8 cellular contexts compared by ENCODE assay signal in genomic region chr15:43253431-43254403, GRCh38. TPM values are rescaled to one million over a fixed set of nuclear protein-coding genes. Genes with fewer than 3 reads are reported as not detected.
A peak's percentile ranks its signal among the peaks of the same experiment; 100 is the strongest.
DNase-seq lines count a peak whose midpoint lies in the region; ATAC-seq and TF ChIP-seq lines count a peak whose summit lies in the region.

No MANE protein-coding gene starts in this region.

- H3K79me2 ChIP-seq in KMS-11 (ENCODE audit: insufficient read depth, low read depth) (no peaks in the 10 kb centered on the region), hepatocyte (no peaks in the 10 kb centered on the region)

- H3K27ac Mint-ChIP-seq in chondrocyte (ENCODE audit: unreplicated experiment), result peak overlapping the region; percentile 35

- no peak overlapping the region for H3K4me3 Mint-ChIP-seq in chondrocyte (ENCODE audit: unreplicated experiment)

- H3K9ac ChIP-seq in BLaER1, result no peak overlapping the region
- 0 out of 2 replicates have a peak overlapping the region, but pooled peaks have one; percentile 1 for H3K9ac ChIP-seq in KMS-11

- 39 to 56% (median 42%) methylated on average over 15 of the region's 15 CpGs for WGBS in spleen, 5 donors
- WGBS in hepatocyte (ENCODE audit: low lambda C conversion rate, missing lambda C conversion rate), result 75% methylated on average over 15 of the region's 15 CpGs

- intact Hi-C loops in spleen (cut with DNase I; ENCODE audit: low total_unique reads), result no loop called here

- H3K9me2 ChIP-seq in hepatocyte (replicated peaks; ENCODE audit: insufficient read depth), result no peaks in the 10 kb centered on the region

- peaks cover 32% of the 10 kb centered on the region for H3K4me1 Mint-ChIP-seq in chondrocyte (ENCODE audit: low read depth)

- H3K4me1 ChIP-seq in BLaER1 (peaks cover 31% of the 10 kb centered on the region), KMS-11 (ENCODE audit: low read depth, poor library complexity, severe bottlenecking) (peaks cover 32% of the 10 kb centered on the region), spleen (peaks cover 3 to 28% (median 15%) of the 10 kb centered on the region in 6 donors), hepatocyte (ENCODE audit: insufficient read depth) (no peaks in the 10 kb centered on the region)

- H3K27ac ChIP-seq in BLaER1 (no peak overlapping the region), KMS-11 (peak overlapping the region; percentile 24; the same call in 1 of the 2 replicates), spleen (no peak overlapping the region), hepatocyte (no peak overlapping the region)

- H3K36me3 ChIP-seq in BLaER1, result no peaks in the 10 kb centered on the region
- no peaks in the 10 kb centered on the region for H3K36me3 ChIP-seq in KMS-11 (ENCODE audit: insufficient read depth)
- no peaks in the 10 kb centered on the region for H3K36me3 ChIP-seq in spleen
- H3K36me3 ChIP-seq in hepatocyte (replicated peaks; ENCODE audit: insufficient read depth, low read depth), result no peaks in the 10 kb centered on the region

- H3K4me2 ChIP-seq in BLaER1 (peak overlapping the region; percentile 24), KMS-11 (peak overlapping the region; percentile 58), hepatocyte (no peak overlapping the region)

- H3K27me3 ChIP-seq in BLaER1 (no peaks in the 10 kb centered on the region), KMS-11 (ENCODE audit: insufficient read depth, low read depth) (no peaks in the 10 kb centered on the region), spleen (replicated peaks in 1 of 7) (peaks cover 0 to 44% (median 0%) of the 10 kb centered on the region in 7 donors), hepatocyte (no peaks in the 10 kb centered on the region)

- H3K9me3 Mint-ChIP-seq in chondrocyte (ENCODE audit: low read depth), result no peaks in the 10 kb centered on the region

- H3K9me3 ChIP-seq in BLaER1 (no peaks in the 10 kb centered on the region; the same call in 1 of the 2 replicates), spleen (no peaks in the 10 kb centered on the region), hepatocyte (ENCODE audit: low read depth) (no peaks in the 10 kb centered on the region)

- H3K4me3 ChIP-seq in BLaER1 (no peak overlapping the region), KMS-11 (IDR thresholded peaks at IDR 0.05; ENCODE audit: insufficient read depth, low read depth, low read length) (no peak overlapping the region), spleen (no peak overlapping the region), hepatocyte (no peak overlapping the region)

- H2AFZ ChIP-seq in KMS-11 (ENCODE audit: low read depth) (peak overlapping the region; percentile 61; the same call in 1 of the 2 replicates), hepatocyte (no peak overlapping the region)

- TF ChIP-seq POLR2A in spleen (IDR thresholded peaks at IDR 0.05), result no peak

- peaks cover 17% of the 10 kb centered on the region for H3K27me3 Mint-ChIP-seq in chondrocyte (ENCODE audit: low read depth)

- DNase-seq in chondrocyte (ENCODE audit: low spot score), result no peak
- peak; percentile 86 for DNase-seq in spleen
- DNase-seq in middle frontal gyrus (ENCODE audit: extremely low spot score, low spot score), result no peak
- no peak for DNase-seq in NCI-H1694 treated with DMSO at 0.1 percent for 48 hours (lab: John Stamatoyannopoulos, UW)
- no peak for DNase-seq in hepatocyte (ENCODE audit: low spot score)

- peak; percentile 39 for ATAC-seq in GM19452 (IDR thresholded peaks at IDR 0.05; ENCODE audit: unreplicated experiment)

- H4K20me1 ChIP-seq in BLaER1, result no peaks in the 10 kb centered on the region
- H4K20me1 ChIP-seq in KMS-11 (ENCODE audit: insufficient read depth), result no peaks in the 10 kb centered on the region
- H4K20me1 ChIP-seq in hepatocyte (ENCODE audit: insufficient read depth, poor library complexity, severe bottlenecking), result no peaks in the 10 kb centered on the region

- no peaks in the 10 kb centered on the region for H3K36me3 Mint-ChIP-seq in chondrocyte (ENCODE audit: low read depth)

- TF ChIP-seq CTCF in KMS-11 (conservative IDR thresholded peaks at IDR 0.05; ENCODE audit: low read depth, low read length) (no peak), chondrocyte (IDR thresholded peaks at IDR 0.05) (no peak), spleen (IDR thresholded peaks at IDR 0.05 in 8 of 11, conservative IDR thresholded peaks at IDR 0.05 in 3 of 11) (no peak), hepatocyte (IDR thresholded peaks at IDR 0.05; ENCODE audit: poor library complexity) (no peak)

RNA-seq across cellular contexts. Expression of gene TGM5, which starts 13.0 kb away (rescaled TPM):
- total RNA-seq in chondrocyte (not detected in 3 replicates), spleen (not detected), hepatocyte (not detected in 2 replicates)
- polyA plus RNA-seq in spleen (under 1 TPM in 1 of 3 donors, not detected in 2; 0.02 TPM), hepatocyte (not detected in 2 replicates)

RNA-seq across cellular contexts. Expression of gene EPB42, which starts 32.9 kb away (rescaled TPM):
- total RNA-seq in chondrocyte (not detected in 3 replicates), spleen (10 to 100 TPM in 1 of 7 donors, 1 to 10 TPM in 4, under 1 TPM in 2; 0.28 to 31.5 (median 4.2) TPM), hepatocyte (0.24 and 1.00 TPM in 2 replicates)
- polyA plus RNA-seq in spleen (1 to 10 TPM in 1 of 3 donors, under 1 TPM in 2; 0.11 to 1.9 (median 0.17) TPM), hepatocyte (0.47 and 0.57 TPM in 2 replicates)

RNA-seq across cellular contexts. Expression of gene TGM7, which starts 48.3 kb away (rescaled TPM):
- total RNA-seq in chondrocyte (not detected in 3 replicates), spleen (not detected), hepatocyte (not detected in 2 replicates)
- polyA plus RNA-seq in spleen (not detected), hepatocyte (not detected in 2 replicates)
